Comparison of ENCODE assay signal across 8 cellular contexts in genomic region chr11:537622-538430, GRCh38. TPM values are rescaled to one million over a fixed set of nuclear protein-coding genes. Genes with fewer than 3 reads are reported as not detected.
DNase-seq lines count a peak whose midpoint lies in the region; ATAC-seq, FAIRE-seq and TF ChIP-seq lines count a peak whose summit lies in the region.

No MANE protein-coding gene starts in this region.

- TF ChIP-seq EP300 in HepG2 (IDR thresholded peaks at IDR 0.05; ENCODE audit: low read depth in 2 of 2, low read length in 2 of 2): no peak
- TF ChIP-seq EP300 in HepG2 (CRISPR knock-in tag; IDR thresholded peaks at IDR 0.05; ENCODE audit: borderline replicate concordance): no peak

- no peak for TF ChIP-seq POLR2A in HepG2 (IDR thresholded peaks at IDR 0.05; ENCODE audit: insufficient read depth in 1 of 2, low read depth in 2 of 2, low read length in 2 of 2)

- FAIRE-seq in astrocyte (lab: Jason Lieb, UNC) (no peak), HepG2 (lab: Jason Lieb, UNC) (no peak), D721Med (lab: Jason Lieb, UNC) (no peak)

- no peak for TF ChIP-seq RAD21 in HepG2 (CRISPR knock-in tag; IDR thresholded peaks at IDR 0.05)

- in situ Hi-C loops in HepG2 (cut with HindIII; ENCODE audit: extremely low pct_ligation_motif_present, low pct_unique_long_range_greater_than_20kb): no loop called here

- H3K4me3 ChIP-seq in astrocyte (ENCODE audit: insufficient read depth, low read depth, low read length) (peak overlapping the region; percentile 33), HepG2 (replicated peaks in 1 of 3; ENCODE audit: insufficient read depth in 1 of 3, low read depth in 2 of 3, low read length in 3 of 3) (peak overlapping the region in 2 of 3 experiments; percentile 14 to 39; a peak in 2 of 6 replicates), tibial artery (peak overlapping the region; percentile 81 to 98)

- no peak for ATAC-seq in HepG2

- peak overlapping the region; percentile 64 for H3K27ac Mint-ChIP-seq in activated T-cell treated with anti-CD3 and anti-CD28 coated beads, Interleukin-2, amount 50 U/mL, for 24 hours
- no peak overlapping the region for H3K27ac Mint-ChIP-seq in astrocyte (ENCODE audit: unreplicated experiment)

- H3K4me1 ChIP-seq in astrocyte (ENCODE audit: insufficient read depth, low read length) (peaks cover 26% of the 10 kb centered on the region), HepG2 (ENCODE audit: insufficient read depth, low read length) (peaks cover 67% of the 10 kb centered on the region), tibial artery (peaks cover 3 to 44% (median 34%) of the 10 kb centered on the region in 4 donors)

- H3K27me3 ChIP-seq in astrocyte (ENCODE audit: insufficient read depth, low read length) (no peaks in the 10 kb centered on the region), HepG2 (ENCODE audit: control insufficient read depth in 1 of 2, insufficient read depth in 2 of 2, low read length in 2 of 2) (peaks cover 5 to 20% of the 10 kb centered on the region in 2 experiments; a peak in 4 of 5 replicates), tibial artery (peaks cover 0 to 11% of the 10 kb centered on the region in 2 donors)

- H3K9me3 ChIP-seq in astrocyte (ENCODE audit: insufficient read depth, low read depth, low read length): no peaks in the 10 kb centered on the region
- no peaks in the 10 kb centered on the region for H3K9me3 ChIP-seq in HepG2 (ENCODE audit: low read length)
- H3K9me3 ChIP-seq in tibial artery: no peaks in the 10 kb centered on the region

- peaks cover 8% of the 10 kb centered on the region for H3K36me3 Mint-ChIP-seq in activated T-cell treated with anti-CD3 and anti-CD28 coated beads, Interleukin-2, amount 50 U/mL, for 24 hours (ENCODE audit: low read depth)
- H3K36me3 Mint-ChIP-seq in astrocyte (ENCODE audit: low read depth, unreplicated experiment): peaks cover 2% of the 10 kb centered on the region

- H3K27me3 Mint-ChIP-seq in activated T-cell treated with anti-CD3 and anti-CD28 coated beads, Interleukin-2, amount 50 U/mL, for 24 hours: no peaks in the 10 kb centered on the region
- peaks cover 6% of the 10 kb centered on the region for H3K27me3 Mint-ChIP-seq in astrocyte (ENCODE audit: low read depth, unreplicated experiment)

- POLR2A ChIA-PET in HepG2 (lab: Yijun Ruan, JAX): interaction anchor here (1.2 kb wide), 1 partner anchor 11 kb away, joined by 3 read pairs; no protein-coding TSS in a partner anchor

- intact Hi-C loops in HepG2 (cut with micrococcal nuclease; ENCODE audit: unreplicated experiment) (no loop called here), tibial artery (cut with DNase I; ENCODE audit: low total_unique reads) (loop anchor here (10.0 kb wide), 1 partner anchor 233 kb away; the partner anchor contains the start of gene IFITM2)

- CTCF ChIA-PET in HepG2 (lab: Yijun Ruan, JAX; ENCODE audit: low intra/inter-chr PET ratio, low total read pairs): no interaction called here

- no TSS peak for BruUV-seq in HepG2 (replicated peaks; lab: Mats Ljungman, UMichigan)

- H3K4me1 Mint-ChIP-seq in activated T-cell treated with anti-CD3 and anti-CD28 coated beads, Interleukin-2, amount 50 U/mL, for 24 hours (ENCODE audit: low read depth): peaks cover 22% of the 10 kb centered on the region
- peaks cover 4% of the 10 kb centered on the region for H3K4me1 Mint-ChIP-seq in astrocyte (ENCODE audit: low read depth, unreplicated experiment)

- H4K20me1 ChIP-seq in astrocyte (ENCODE audit: insufficient read depth, low read length) (peaks cover 17% of the 10 kb centered on the region), HepG2 (ENCODE audit: insufficient read depth, low read length) (no peaks in the 10 kb centered on the region; the same call in 1 of the 2 replicates)

- DNase-seq in activated T-cell treated with anti-CD3 and anti-CD28 coated beads, Interleukin-2, amount 50 U/mL, for 24 hours: no peak
- DNase-seq in activated T-cell treated with anti-CD3 and anti-CD28 coated beads for 4 hours (no peak), astrocyte (ENCODE audit: low read depth) (no peak), HepG2 (ENCODE audit: low spot score) (no peak), tibial artery (no peak), D721Med (ENCODE audit: insufficient read length, low spot score) (no peak), NCI-H1105 (lab: John Stamatoyannopoulos, UW) (no peak), SKM-1 (lab: John Stamatoyannopoulos, UW; ENCODE audit: unreplicated experiment) (no peak)

- H3K36me3 ChIP-seq in astrocyte (ENCODE audit: insufficient read depth, low read length) (no peaks in the 10 kb centered on the region), HepG2 (replicated peaks in 1 of 2; ENCODE audit: control insufficient read depth in 1 of 2, insufficient read depth in 2 of 2, low read length in 2 of 2) (peaks cover 4 to 9% of the 10 kb centered on the region in 2 experiments; a peak in 3 of 5 replicates), tibial artery (peaks cover 7 to 8% (median 8%) of the 10 kb centered on the region in 3 donors)

- H3K4me2 ChIP-seq in astrocyte (ENCODE audit: low read length): peak overlapping the region; percentile 86
- H3K4me2 ChIP-seq in HepG2 (ENCODE audit: low read depth, low read length): peak overlapping the region; percentile 68

- WGBS in HepG2 (ENCODE audit: low lambda C conversion rate): 56% methylated on average over 4 of the region's 19 CpGs

- H3K9me3 Mint-ChIP-seq in activated T-cell treated with anti-CD3 and anti-CD28 coated beads, Interleukin-2, amount 50 U/mL, for 24 hours: no peaks in the 10 kb centered on the region
- no peaks in the 10 kb centered on the region for H3K9me3 Mint-ChIP-seq in astrocyte (ENCODE audit: unreplicated experiment)

- H3K9ac ChIP-seq in astrocyte (ENCODE audit: low read length) (peak overlapping the region; percentile 44), HepG2 (ENCODE audit: insufficient read depth, low read depth, low read length) (no peak overlapping the region)

- H3K27ac ChIP-seq in astrocyte (ENCODE audit: low read depth, low read length) (peak overlapping the region; percentile 9), HepG2 (ENCODE audit: extremely low read length, insufficient read depth, low read length) (no peak overlapping the region), tibial artery (no peak overlapping the region)

- TF ChIP-seq CTCF in astrocyte (IDR thresholded peaks at IDR 0.05; ENCODE audit: insufficient read depth, low read depth, low read length): no peak
- no peak for TF ChIP-seq CTCF in HepG2 (CRISPR knock-in tag; IDR thresholded peaks at IDR 0.05)
- TF ChIP-seq CTCF in tibial artery (IDR thresholded peaks at IDR 0.05): no peak
- no peak for TF ChIP-seq CTCF in D721Med (IDR thresholded peaks at IDR 0.05; ENCODE audit: insufficient read depth, missing control alignments)

- peak overlapping the region; percentile 86 for H3K4me3 Mint-ChIP-seq in activated T-cell treated with anti-CD3 and anti-CD28 coated beads, Interleukin-2, amount 50 U/mL, for 24 hours
- H3K4me3 Mint-ChIP-seq in astrocyte (ENCODE audit: unreplicated experiment): no peak overlapping the region

- H3K79me2 ChIP-seq in astrocyte (ENCODE audit: insufficient read depth, low read length): peaks cover 20% of the 10 kb centered on the region
- H3K79me2 ChIP-seq in HepG2 (ENCODE audit: insufficient read depth, low read length): peaks cover 4% of the 10 kb centered on the region

- H2AFZ ChIP-seq in astrocyte (ENCODE audit: low read depth, low read length) (peak overlapping the region; percentile 86), HepG2 (ENCODE audit: low read length) (no peak overlapping the region)

RNA-seq across cellular contexts. Expression of gene LRRC56, which starts 0.5 kb away (rescaled TPM):
- total RNA-seq in astrocyte: 0.82 and 1.8 TPM in 2 replicates
- 0.08 and 0.11 TPM in 2 replicates for total RNA-seq in HepG2 (2016; rRNA removed; fragmentation: Illumina TruSeq; extraction: Trizol)
- 0.10 TPM in 1 of 2 replicates, not detected in the other for total RNA-seq in HepG2 (2016; cell fraction: cytosol; rRNA removed; fragmentation: Illumina TruSeq; extraction: Trizol; ENCODE audit: low read depth)
- total RNA-seq in HepG2 (2016; cell fraction: insoluble cytoplasmic fraction; rRNA removed; fragmentation: Illumina TruSeq; extraction: Trizol): 0.09 TPM in 2 replicates
- total RNA-seq in HepG2 (2016; cell fraction: membrane; rRNA removed; fragmentation: Illumina TruSeq; extraction: Trizol): 0.06 and 0.07 TPM in 2 replicates
- not detected in 2 replicates for total RNA-seq in HepG2 (2016; cell fraction: nucleus; rRNA removed; fragmentation: Illumina TruSeq; extraction: Trizol)
- 0.29 and 0.46 TPM in 2 replicates for polyA plus RNA-seq in HepG2 (2011; rRNA removed)
- polyA plus RNA-seq in HepG2 (2011; cell fraction: cytosol; rRNA removed): 0.21 and 0.22 TPM in 2 replicates
- polyA plus RNA-seq in HepG2 (2011; cell fraction: nucleus; rRNA removed): 3.4 and 3.8 TPM in 2 replicates
- polyA plus RNA-seq in HepG2 (2012): 0.34 and 0.59 TPM in 2 replicates
- 0.05 TPM in 1 of 2 replicates, not detected in the other for polyA plus RNA-seq in HepG2 (2016; cell fraction: cytosol; fragmentation: Illumina TruSeq; extraction: Trizol; ENCODE audit: low read depth)
- 0.19 TPM in 1 of 2 replicates, not detected in the other for polyA plus RNA-seq in HepG2 (2016; cell fraction: insoluble cytoplasmic fraction; fragmentation: Illumina TruSeq; extraction: Trizol; ENCODE audit: low read depth)
- polyA plus RNA-seq in HepG2 (2016; cell fraction: membrane; fragmentation: Illumina TruSeq; extraction: Trizol; ENCODE audit: low read depth): 0.10 TPM in 1 of 2 replicates, not detected in the other
- 0.37 and 0.44 TPM in 2 replicates for polyA plus RNA-seq in HepG2 (2016; cell fraction: nucleus; fragmentation: Illumina TruSeq; extraction: Trizol; ENCODE audit: insufficient read depth, low read depth)
- polyA minus RNA-seq in HepG2 (2011; rRNA and poly(A)+ RNA removed; ENCODE audit: low replicate concordance): 0.20 and 0.56 TPM in 2 replicates
- polyA minus RNA-seq in HepG2 (2011; cell fraction: cytosol; rRNA and poly(A)+ RNA removed): 0.30 TPM in 1 of 2 replicates, not detected in the other
- 0.37 and 0.64 TPM in 2 replicates for polyA minus RNA-seq in HepG2 (2011; cell fraction: nucleus; rRNA and poly(A)+ RNA removed)

RNA-seq across cellular contexts. Expression of gene HRAS, which starts 2.5 kb away (rescaled TPM):
- total RNA-seq in astrocyte (78.5 and 84.2 TPM in 2 replicates), HepG2 (2016; rRNA removed; fragmentation: Illumina TruSeq; extraction: Trizol) (47.5 and 50.0 TPM in 2 replicates)
- total RNA-seq in HepG2 (2016; cell fraction: cytosol; rRNA removed; fragmentation: Illumina TruSeq; extraction: Trizol; ENCODE audit: low read depth): 97.1 and 126 TPM in 2 replicates
- 35.7 and 53.4 TPM in 2 replicates for total RNA-seq in HepG2 (2016; cell fraction: insoluble cytoplasmic fraction; rRNA removed; fragmentation: Illumina TruSeq; extraction: Trizol)
- total RNA-seq in HepG2 (2016; cell fraction: membrane; rRNA removed; fragmentation: Illumina TruSeq; extraction: Trizol): 106 and 128 TPM in 2 replicates
- 23.1 and 23.7 TPM in 2 replicates for total RNA-seq in HepG2 (2016; cell fraction: nucleus; rRNA removed; fragmentation: Illumina TruSeq; extraction: Trizol)
- polyA plus RNA-seq in HepG2 (2011; rRNA removed): 32.9 TPM in 2 replicates
- 29.5 and 42.1 TPM in 2 replicates for polyA plus RNA-seq in HepG2 (2011; cell fraction: cytosol; rRNA removed)
- polyA plus RNA-seq in HepG2 (2011; cell fraction: nucleus; rRNA removed): 62.4 and 65.1 TPM in 2 replicates
- 15.4 and 32.7 TPM in 2 replicates for polyA plus RNA-seq in HepG2 (2012)
- 120 and 151 TPM in 2 replicates for polyA plus RNA-seq in HepG2 (2016; cell fraction: cytosol; fragmentation: Illumina TruSeq; extraction: Trizol; ENCODE audit: low read depth)
- polyA plus RNA-seq in HepG2 (2016; cell fraction: insoluble cytoplasmic fraction; fragmentation: Illumina TruSeq; extraction: Trizol; ENCODE audit: low read depth): 33.8 and 38.7 TPM in 2 replicates
- 96.2 and 121 TPM in 2 replicates for polyA plus RNA-seq in HepG2 (2016; cell fraction: membrane; fragmentation: Illumina TruSeq; extraction: Trizol; ENCODE audit: low read depth)
- polyA plus RNA-seq in HepG2 (2016; cell fraction: nucleus; fragmentation: Illumina TruSeq; extraction: Trizol; ENCODE audit: insufficient read depth, low read depth): 47.3 and 47.4 TPM in 2 replicates
- 29.8 and 71.6 TPM in 2 replicates for polyA minus RNA-seq in HepG2 (2011; rRNA and poly(A)+ RNA removed; ENCODE audit: low replicate concordance)
- polyA minus RNA-seq in HepG2 (2011; cell fraction: cytosol; rRNA and poly(A)+ RNA removed): 8.5 and 9.0 TPM in 2 replicates
- polyA minus RNA-seq in HepG2 (2011; cell fraction: nucleus; rRNA and poly(A)+ RNA removed): 5.8 and 11.4 TPM in 2 replicates

RNA-seq across cellular contexts. Expression of gene LMNTD2, which starts 22.7 kb away (rescaled TPM):
- total RNA-seq in astrocyte (2.5 and 2.8 TPM in 2 replicates), HepG2 (2016; rRNA removed; fragmentation: Illumina TruSeq; extraction: Trizol) (0.25 and 1.1 TPM in 2 replicates)
- total RNA-seq in HepG2 (2016; cell fraction: cytosol; rRNA removed; fragmentation: Illumina TruSeq; extraction: Trizol; ENCODE audit: low read depth): 0.40 and 0.44 TPM in 2 replicates
- total RNA-seq in HepG2 (2016; cell fraction: insoluble cytoplasmic fraction; rRNA removed; fragmentation: Illumina TruSeq; extraction: Trizol): 0.45 and 1.1 TPM in 2 replicates
- total RNA-seq in HepG2 (2016; cell fraction: membrane; rRNA removed; fragmentation: Illumina TruSeq; extraction: Trizol): 0.79 and 1.3 TPM in 2 replicates
- total RNA-seq in HepG2 (2016; cell fraction: nucleus; rRNA removed; fragmentation: Illumina TruSeq; extraction: Trizol): 1.3 and 1.7 TPM in 2 replicates
- 3.1 and 3.6 TPM in 2 replicates for polyA plus RNA-seq in HepG2 (2011; rRNA removed)
- 1.1 and 2.2 TPM in 2 replicates for polyA plus RNA-seq in HepG2 (2011; cell fraction: cytosol; rRNA removed)
- 50.0 and 60.4 TPM in 2 replicates for polyA plus RNA-seq in HepG2 (2011; cell fraction: nucleus; rRNA removed)
- 1.3 and 1.4 TPM in 2 replicates for polyA plus RNA-seq in HepG2 (2012)
- polyA plus RNA-seq in HepG2 (2016; cell fraction: cytosol; fragmentation: Illumina TruSeq; extraction: Trizol; ENCODE audit: low read depth): 0.53 and 0.78 TPM in 2 replicates
- polyA plus RNA-seq in HepG2 (2016; cell fraction: insoluble cytoplasmic fraction; fragmentation: Illumina TruSeq; extraction: Trizol; ENCODE audit: low read depth): 0.42 and 0.68 TPM in 2 replicates
- polyA plus RNA-seq in HepG2 (2016; cell fraction: membrane; fragmentation: Illumina TruSeq; extraction: Trizol; ENCODE audit: low read depth): 0.96 and 1.2 TPM in 2 replicates
- 3.7 and 5.0 TPM in 2 replicates for polyA plus RNA-seq in HepG2 (2016; cell fraction: nucleus; fragmentation: Illumina TruSeq; extraction: Trizol; ENCODE audit: insufficient read depth, low read depth)
- polyA minus RNA-seq in HepG2 (2011; rRNA and poly(A)+ RNA removed; ENCODE audit: low replicate concordance): 0.51 and 0.96 TPM in 2 replicates
- polyA minus RNA-seq in HepG2 (2011; cell fraction: cytosol; rRNA and poly(A)+ RNA removed): 0.88 and 1.4 TPM in 2 replicates
- 2.6 and 3.1 TPM in 2 replicates for polyA minus RNA-seq in HepG2 (2011; cell fraction: nucleus; rRNA and poly(A)+ RNA removed)

RNA-seq across cellular contexts. Expression of gene RASSF7, which starts 22.9 kb away (rescaled TPM):
- total RNA-seq in astrocyte (31.1 and 32.3 TPM in 2 replicates), HepG2 (2016; rRNA removed; fragmentation: Illumina TruSeq; extraction: Trizol) (13.1 and 20.2 TPM in 2 replicates)
- 5.4 and 5.7 TPM in 2 replicates for total RNA-seq in HepG2 (2016; cell fraction: cytosol; rRNA removed; fragmentation: Illumina TruSeq; extraction: Trizol; ENCODE audit: low read depth)
- total RNA-seq in HepG2 (2016; cell fraction: insoluble cytoplasmic fraction; rRNA removed; fragmentation: Illumina TruSeq; extraction: Trizol): 13.3 and 19.7 TPM in 2 replicates
- 10.8 and 11.9 TPM in 2 replicates for total RNA-seq in HepG2 (2016; cell fraction: membrane; rRNA removed; fragmentation: Illumina TruSeq; extraction: Trizol)
- total RNA-seq in HepG2 (2016; cell fraction: nucleus; rRNA removed; fragmentation: Illumina TruSeq; extraction: Trizol): 16.7 and 17.2 TPM in 2 replicates
- polyA plus RNA-seq in HepG2 (2011; rRNA removed): 28.6 and 36.4 TPM in 2 replicates
- 22.3 and 49.0 TPM in 2 replicates for polyA plus RNA-seq in HepG2 (2011; cell fraction: cytosol; rRNA removed)
- 139 and 165 TPM in 2 replicates for polyA plus RNA-seq in HepG2 (2011; cell fraction: nucleus; rRNA removed)
- 8.9 and 12.6 TPM in 2 replicates for polyA plus RNA-seq in HepG2 (2012)
- polyA plus RNA-seq in HepG2 (2016; cell fraction: cytosol; fragmentation: Illumina TruSeq; extraction: Trizol; ENCODE audit: low read depth): 4.7 and 6.0 TPM in 2 replicates
- polyA plus RNA-seq in HepG2 (2016; cell fraction: insoluble cytoplasmic fraction; fragmentation: Illumina TruSeq; extraction: Trizol; ENCODE audit: low read depth): 12.3 and 15.9 TPM in 2 replicates
- 5.9 and 7.2 TPM in 2 replicates for polyA plus RNA-seq in HepG2 (2016; cell fraction: membrane; fragmentation: Illumina TruSeq; extraction: Trizol; ENCODE audit: low read depth)
- 32.6 and 40.7 TPM in 2 replicates for polyA plus RNA-seq in HepG2 (2016; cell fraction: nucleus; fragmentation: Illumina TruSeq; extraction: Trizol; ENCODE audit: insufficient read depth, low read depth)
- polyA minus RNA-seq in HepG2 (2011; rRNA and poly(A)+ RNA removed; ENCODE audit: low replicate concordance): 6.7 and 39.4 TPM in 2 replicates
- 10.4 and 10.9 TPM in 2 replicates for polyA minus RNA-seq in HepG2 (2011; cell fraction: cytosol; rRNA and poly(A)+ RNA removed)
- polyA minus RNA-seq in HepG2 (2011; cell fraction: nucleus; rRNA and poly(A)+ RNA removed): 15.2 and 17.9 TPM in 2 replicates

RNA-seq across cellular contexts. Expression of gene RNH1, which starts 30.8 kb away (rescaled TPM):
- total RNA-seq in astrocyte (117 and 130 TPM in 2 replicates), HepG2 (2016; rRNA removed; fragmentation: Illumina TruSeq; extraction: Trizol) (74.1 and 81.3 TPM in 2 replicates)
- 28.3 and 31.4 TPM in 2 replicates for total RNA-seq in HepG2 (2016; cell fraction: cytosol; rRNA removed; fragmentation: Illumina TruSeq; extraction: Trizol; ENCODE audit: low read depth)
- 73.0 and 77.2 TPM in 2 replicates for total RNA-seq in HepG2 (2016; cell fraction: insoluble cytoplasmic fraction; rRNA removed; fragmentation: Illumina TruSeq; extraction: Trizol)
- 30.6 and 37.6 TPM in 2 replicates for total RNA-seq in HepG2 (2016; cell fraction: membrane; rRNA removed; fragmentation: Illumina TruSeq; extraction: Trizol)
- total RNA-seq in HepG2 (2016; cell fraction: nucleus; rRNA removed; fragmentation: Illumina TruSeq; extraction: Trizol): 39.1 and 43.2 TPM in 2 replicates
- polyA plus RNA-seq in HepG2 (2011; rRNA removed): 36.0 and 51.4 TPM in 2 replicates
- 30.1 and 56.0 TPM in 2 replicates for polyA plus RNA-seq in HepG2 (2011; cell fraction: cytosol; rRNA removed)
- polyA plus RNA-seq in HepG2 (2011; cell fraction: nucleus; rRNA removed): 135 and 166 TPM in 2 replicates
- 42.4 and 61.5 TPM in 2 replicates for polyA plus RNA-seq in HepG2 (2012)
- polyA plus RNA-seq in HepG2 (2016; cell fraction: cytosol; fragmentation: Illumina TruSeq; extraction: Trizol; ENCODE audit: low read depth): 14.2 and 15.8 TPM in 2 replicates
- 62.8 and 84.3 TPM in 2 replicates for polyA plus RNA-seq in HepG2 (2016; cell fraction: insoluble cytoplasmic fraction; fragmentation: Illumina TruSeq; extraction: Trizol; ENCODE audit: low read depth)
- polyA plus RNA-seq in HepG2 (2016; cell fraction: membrane; fragmentation: Illumina TruSeq; extraction: Trizol; ENCODE audit: low read depth): 21.1 and 22.9 TPM in 2 replicates
- polyA plus RNA-seq in HepG2 (2016; cell fraction: nucleus; fragmentation: Illumina TruSeq; extraction: Trizol; ENCODE audit: insufficient read depth, low read depth): 61.8 and 67.0 TPM in 2 replicates
- 72.2 and 124 TPM in 2 replicates for polyA minus RNA-seq in HepG2 (2011; rRNA and poly(A)+ RNA removed; ENCODE audit: low replicate concordance)
- polyA minus RNA-seq in HepG2 (2011; cell fraction: cytosol; rRNA and poly(A)+ RNA removed): 42.7 and 46.3 TPM in 2 replicates
- polyA minus RNA-seq in HepG2 (2011; cell fraction: nucleus; rRNA and poly(A)+ RNA removed): 49.1 and 49.3 TPM in 2 replicates

Comparison
In these comparisons a context has a peak if more than half of its experiments do, and no peak if none do; other contexts are left out.
1. H3K4me3 ChIP-seq: peak in every context shown above with its lines; median percentile 90 in tibial artery; 33 in astrocyte; 26 in HepG2.